ENCODE assay signal across 8 cellular contexts in genomic region chr7:68980432-68980831, GRCh38.
A peak's percentile ranks its signal among the peaks of the same experiment; 100 is the strongest.
DNase-seq lines count a peak whose midpoint lies in the region; ATAC-seq and TF ChIP-seq lines count a peak whose summit lies in the region.
"Not testable (repeated sequence)": the region's sequence is repeated elsewhere in the genome, so short reads cannot be mapped to it uniquely, and the experiment has no call there.

No MANE protein-coding gene starts in this region.

- H4K5ac ChIP-seq in mesendoderm (ENCODE audit: low read length) = not testable (repeated sequence)

- in situ Hi-C loops in gastrocnemius medialis (cut with MboI; ENCODE audit: low sequenced_read_pairs in 4 of 4) = not testable (repeated sequence)

- H2AK5ac ChIP-seq in mesendoderm (ENCODE audit: low read length) = not testable (repeated sequence)

- H3K4me2 ChIP-seq in fibroblast of lung (ENCODE audit: extremely low read depth, insufficient read depth, low read length); mesendoderm (ENCODE audit: low read length): not testable (repeated sequence)

- H3K27ac ChIP-seq in fibroblast of lung (ENCODE audit: insufficient read depth, low read length) (peak overlapping the region; percentile 64), left ventricle myocardium inferior (replicated peaks) (peak overlapping the region; percentile 36)
- not testable (repeated sequence) for H3K27ac ChIP-seq in mesendoderm (ENCODE audit: low read depth, low read length); gastrocnemius medialis

- WGBS in mesendoderm (ENCODE audit: extremely low coverage, insufficient coverage, low lambda C conversion rate) = no CpG with 5 or more reads among the region's 2 CpGs

- H3K4me1 ChIP-seq in fibroblast of lung (ENCODE audit: control insufficient read depth, extremely low read depth, insufficient read depth, low read length); left ventricle myocardium inferior; mesendoderm (ENCODE audit: control insufficient read depth, low read depth, low read length); gastrocnemius medialis: not testable (repeated sequence)

- H3K36me3 ChIP-seq in fibroblast of lung (ENCODE audit: control insufficient read depth, insufficient read depth, low read length); left ventricle myocardium inferior; mesendoderm (ENCODE audit: control insufficient read depth, insufficient read depth, low read length); gastrocnemius medialis: not testable (repeated sequence)

- H3K56ac ChIP-seq in mesendoderm (ENCODE audit: low read length) = not testable (repeated sequence)

- not testable (repeated sequence) for H3K36me3 Mint-ChIP-seq in HFFc6 (ENCODE audit: low read depth)

- not testable (repeated sequence) for H2BK15ac ChIP-seq in mesendoderm (replicated peaks; ENCODE audit: low read depth)

- H3K9ac ChIP-seq in fibroblast of lung (ENCODE audit: insufficient read depth, low read length); mesendoderm (ENCODE audit: low read length): not testable (repeated sequence)

- not testable (repeated sequence) for H3K4me1 Mint-ChIP-seq in HFFc6 (ENCODE audit: low read depth)

- H4K20me1 ChIP-seq in fibroblast of lung (ENCODE audit: control insufficient read depth, extremely low read depth, insufficient read depth, low read length) = not testable (repeated sequence)

- TF ChIP-seq CTCF in HFFc6 (IDR thresholded peaks at IDR 0.05); fibroblast of lung (conservative IDR thresholded peaks at IDR 0.05 in 1 of 2, IDR thresholded peaks at IDR 0.05 in 1 of 2; ENCODE audit: low read depth in 1 of 2, low read length in 2 of 2); left ventricle myocardium inferior (IDR thresholded peaks at IDR 0.05; ENCODE audit: borderline replicate concordance); gastrocnemius medialis (IDR thresholded peaks at IDR 0.05 in 4 of 5, conservative IDR thresholded peaks at IDR 0.05 in 1 of 5): not testable (repeated sequence)

- not testable (repeated sequence) for H3K27me3 ChIP-seq in fibroblast of lung (ENCODE audit: control insufficient read depth, insufficient read depth, low read length); left ventricle myocardium inferior (ENCODE audit: low read depth); mesendoderm (ENCODE audit: insufficient read depth, low read length, poor library complexity); gastrocnemius medialis

- not testable (repeated sequence) for H3K18ac ChIP-seq in mesendoderm (ENCODE audit: low read length)

- H3K9me3 Mint-ChIP-seq in HFFc6 = peaks cover 55% of the 10 kb centered on the region

- H3K9me3 ChIP-seq in fibroblast of lung (ENCODE audit: control insufficient read depth, insufficient read depth, low read depth, low read length); left ventricle myocardium inferior (replicated peaks); gastrocnemius medialis: not testable (repeated sequence)

- not testable (repeated sequence) for TF ChIP-seq POLR2A in gastrocnemius medialis (IDR thresholded peaks at IDR 0.05)

- peak overlapping the region; percentile 78; the same call in 1 of the 2 replicates for H3K27ac Mint-ChIP-seq in HFFc6

- H3K27me3 Mint-ChIP-seq in HFFc6 (ENCODE audit: insufficient read depth) = not testable (repeated sequence)

- H3K79me1 ChIP-seq in mesendoderm (ENCODE audit: low read length) = not testable (repeated sequence)

- peak overlapping the region; percentile 19 for H2AFZ ChIP-seq in fibroblast of lung (ENCODE audit: low read length)

- H2BK5ac ChIP-seq in mesendoderm (ENCODE audit: low read length) = not testable (repeated sequence)

- intact Hi-C loops in left ventricle myocardium inferior (cut with micrococcal nuclease); gastrocnemius medialis (cut with DNase I; ENCODE audit: low total_unique reads): not testable (repeated sequence)

- H2BK120ac ChIP-seq in mesendoderm (ENCODE audit: low read depth, low read length) = not testable (repeated sequence)

- not testable (repeated sequence) for H3K79me2 ChIP-seq in fibroblast of lung (ENCODE audit: control insufficient read depth, insufficient read depth, low read length); mesendoderm (ENCODE audit: control insufficient read depth, insufficient read depth, low read length)

- not testable (repeated sequence) for H3K4me3 ChIP-seq in fibroblast of lung (replicated peaks in 1 of 4; ENCODE audit: control extremely low read depth in 1 of 4, insufficient read depth in 1 of 4, low read depth in 3 of 4, low read length in 4 of 4); left ventricle myocardium inferior; mesendoderm (ENCODE audit: low read length); gastrocnemius medialis

- H3K4ac ChIP-seq in mesendoderm (ENCODE audit: low read depth, low read length) = peak overlapping the region; percentile 4

- H3K23ac ChIP-seq in mesendoderm (ENCODE audit: low read length) = not testable (repeated sequence)

- H4K8ac ChIP-seq in mesendoderm (ENCODE audit: low read depth, low read length) = not testable (repeated sequence)

- peak overlapping the region; percentile 63; the same call in 1 of the 2 replicates for H3K4me3 Mint-ChIP-seq in HFFc6

- ATAC-seq in gastrocnemius medialis = peak in 1 of 2 donors; percentile 55

- DNase-seq in AG08395 (ENCODE audit: low spot score) (peak; percentile 42), RKO (ENCODE audit: low spot score) (peak; percentile 33), astrocyte of the hippocampus (ENCODE audit: low read depth, low spot score) (peak; percentile 48), fibroblast of lung (ENCODE audit: low read depth in 2 of 2) (peak; percentile 3 to 85), left ventricle myocardium inferior (peak; percentile 20), mesendoderm (peak; percentile 37), gastrocnemius medialis (peak; percentile 2 to 37)
- not testable (repeated sequence) for DNase-seq in HFFc6
